In genomic region chr10:12195281-12195602, GRCh38 we compare ENCODE assay signal across 8 cellular contexts.
A peak's percentile ranks its signal among the peaks of the same experiment; 100 is the strongest.
DNase-seq lines count a peak whose midpoint lies in the region; ATAC-seq and TF ChIP-seq lines count a peak whose summit lies in the region.

No MANE protein-coding gene starts in this region.

- H3K9me3 ChIP-seq in WERI-Rb-1 (ENCODE audit: severe bottlenecking) = no peaks in the 10 kb centered on the region

- no peak for TF ChIP-seq CTCF in WERI-Rb-1 (IDR thresholded peaks at IDR 0.05; ENCODE audit: low read depth, low read length)

- DNase-seq in WERI-Rb-1 = no peak
- DNase-seq in hepatic stellate cell (ENCODE audit: low spot score) = peak; percentile 14
- no peak for DNase-seq in stimulated activated effector memory CD8-positive, alpha-beta T cell treated with anti-CD3 and anti-CD28 coated beads, Interleukin-12 subunit alpha, Interleukin-12 subunit beta, amount 100 ng/mL, for 72 hours (ENCODE audit: low spot score in 2 of 2)
- DNase-seq in stimulated activated CD8-positive, alpha-beta memory T cell treated with anti-CD3 and anti-CD28 coated beads, Interleukin-4, amount 100 ng/mL, for 48 hours = no peak
- no peak for DNase-seq in NOMO-1 treated with dmso at 0.1 percent for 144 hours (lab: John Stamatoyannopoulos, UW; ENCODE audit: unreplicated experiment)
- DNase-seq in activated CD8-positive, alpha-beta memory T cell treated with anti-CD3 and anti-CD28 coated beads, Interleukin-2, amount 50 U/mL, for 48 hours = no peak

- peak overlapping the region; percentile 95 for H3K27ac ChIP-seq in WERI-Rb-1

- H3K9me3 Mint-ChIP-seq in stimulated activated effector memory CD8-positive, alpha-beta T cell treated with anti-CD3 and anti-CD28 coated beads, Interleukin-12 subunit alpha, Interleukin-12 subunit beta, amount 100 ng/mL, for 72 hours = no peaks in the 10 kb centered on the region

- peaks cover 68% of the 10 kb centered on the region for H3K36me3 Mint-ChIP-seq in stimulated activated effector memory CD8-positive, alpha-beta T cell treated with anti-CD3 and anti-CD28 coated beads, Interleukin-12 subunit alpha, Interleukin-12 subunit beta, amount 100 ng/mL, for 72 hours

- ATAC-seq in GM18499 (IDR thresholded peaks at IDR 0.05; ENCODE audit: insufficient read depth, unreplicated experiment) (peak; percentile 4), HG02642 (IDR thresholded peaks at IDR 0.05; ENCODE audit: poor library complexity, unreplicated experiment) (peak; percentile 16)
- ATAC-seq in stimulated activated effector memory CD8-positive, alpha-beta T cell treated with anti-CD3 and anti-CD28 coated beads, Interleukin-12 subunit alpha, Interleukin-12 subunit beta, amount 100 ng/mL, for 72 hours = peak; percentile 1

- H3K4me1 Mint-ChIP-seq in stimulated activated effector memory CD8-positive, alpha-beta T cell treated with anti-CD3 and anti-CD28 coated beads, Interleukin-12 subunit alpha, Interleukin-12 subunit beta, amount 100 ng/mL, for 72 hours = peaks cover 50% of the 10 kb centered on the region

- no peaks in the 10 kb centered on the region; the same call in 1 of the 2 replicates for H3K36me3 ChIP-seq in WERI-Rb-1

- peak overlapping the region; percentile 98 for H3K27ac Mint-ChIP-seq in stimulated activated effector memory CD8-positive, alpha-beta T cell treated with anti-CD3 and anti-CD28 coated beads, Interleukin-12 subunit alpha, Interleukin-12 subunit beta, amount 100 ng/mL, for 72 hours

- H3K4me3 Mint-ChIP-seq in stimulated activated effector memory CD8-positive, alpha-beta T cell treated with anti-CD3 and anti-CD28 coated beads, Interleukin-12 subunit alpha, Interleukin-12 subunit beta, amount 100 ng/mL, for 72 hours = peak overlapping the region; percentile 100

- peak overlapping the region; percentile 86 for H3K4me3 ChIP-seq in WERI-Rb-1 (ENCODE audit: low read depth, low read length)

- H3K27me3 ChIP-seq in WERI-Rb-1 (ENCODE audit: insufficient read depth, low read depth, severe bottlenecking) = no peaks in the 10 kb centered on the region
